16 cellular contexts compared by ENCODE assay signal in genomic region chr12:111427417-111428074, GRCh38. TPM values are rescaled to one million over a fixed set of nuclear protein-coding genes. Genes with fewer than 3 reads are reported as not detected.
A peak's percentile ranks its signal among the peaks of the same experiment; 100 is the strongest.
DNase-seq lines count a peak whose midpoint lies in the region; TF ChIP-seq lines count a peak whose summit lies in the region.
"Had no signal": no experiment of that assay in that cellular context is flagged by ENCODE, and none has a peak within 500 bp of the region (broad histone marks: within the 10 kb centered on the region; RNA-seq: fewer than 3 reads in every experiment).

No MANE protein-coding gene starts in this region.

- peak overlapping the region in 17 of 21 experiments; percentile 9 to 88 (median 66) for H3K27ac ChIP-seq in skin epidermis
- H3K27ac ChIP-seq: 22Rv1, VCaP had no signal

- no peaks in the 10 kb centered on the region for H3K9me3 Mint-ChIP-seq in T-helper 2 cell treated with Interferon-gamma antibody and Interleukin-4, amounts not matched to agents 5 μg/mL and 100 μg/mL, for 36 hours
- H3K9me3 Mint-ChIP-seq in IgD-negative memory B cell (no peaks in the 10 kb centered on the region), endothelial cell (ENCODE audit: unreplicated experiment) (no peaks in the 10 kb centered on the region)
- H3K9me3 Mint-ChIP-seq: activated T-cell treated with anti-CD3 and anti-CD28 coated beads, Interleukin-2, amount 50 U/mL, for 72 hours had no signal

- H3K4me1 Mint-ChIP-seq in T-helper 2 cell treated with Interferon-gamma antibody and Interleukin-4, amounts not matched to agents 5 μg/mL and 100 μg/mL, for 36 hours (ENCODE audit: low read depth), result peaks cover 71% of the 10 kb centered on the region
- H3K4me1 Mint-ChIP-seq in IgD-negative memory B cell (peaks cover 44 to 58% (median 49%) of the 10 kb centered on the region in 3 donors), endothelial cell (ENCODE audit: unreplicated experiment) (peaks cover 67% of the 10 kb centered on the region)

- peak overlapping the region; percentile 75 for H3K4me3 Mint-ChIP-seq in T-helper 2 cell treated with Interferon-gamma antibody and Interleukin-4, amounts not matched to agents 5 μg/mL and 100 μg/mL, for 36 hours
- H3K4me3 Mint-ChIP-seq in IgD-negative memory B cell, result peak overlapping the region in 3 of 4 donors; percentile 39 to 90 (median 87)
- no peak overlapping the region for H3K4me3 Mint-ChIP-seq in endothelial cell (ENCODE audit: unreplicated experiment)

- no peak for DNase-seq in T-helper 2 cell treated with Interferon-gamma antibody and Interleukin-4, amounts not matched to agents 5 μg/mL and 100 μg/mL, for 36 hours (ENCODE audit: low spot score)
- DNase-seq in T-helper 2 cell (no peak), endothelial cell (ENCODE audit: low spot score) (peak; percentile 2), posterior vena cava (ENCODE audit: low spot score) (no peak)
- no peak for DNase-seq in NK-92 treated with Interleukin-12 subunit alpha and Interleukin-12 subunit beta, amount 100 ng/mL, for 24 hours (lab: John Stamatoyannopoulos, UW)
- no peak for DNase-seq in activated CD8-positive, alpha-beta memory T cell treated with anti-CD3 and anti-CD28 coated beads, Interleukin-2, amount 50 U/mL, for 48 hours
- DNase-seq: activated T-cell treated with anti-CD3 and anti-CD28 coated beads, Interleukin-2, amount 50 U/mL, for 72 hours; body of pancreas; COR-L47; NCI-H1436; NCI-H345; SK-N-SH had no signal

- peak overlapping the region; percentile 84 for H3K27ac Mint-ChIP-seq in T-helper 2 cell treated with Interferon-gamma antibody and Interleukin-4, amounts not matched to agents 5 μg/mL and 100 μg/mL, for 36 hours
- H3K27ac Mint-ChIP-seq in IgD-negative memory B cell, result peak overlapping the region; percentile 94 to 99 (median 95)
- no peak overlapping the region for H3K27ac Mint-ChIP-seq in endothelial cell (ENCODE audit: unreplicated experiment)

- no peak overlapping the region for H3K4me3 ChIP-seq in skin epidermis
- H3K4me3 ChIP-seq: body of pancreas had no signal

- no peak for TF ChIP-seq CTCF in endothelial cell (IDR thresholded peaks at IDR 0.05; ENCODE audit: unreplicated experiment)

- H3K36me3 Mint-ChIP-seq in T-helper 2 cell treated with Interferon-gamma antibody and Interleukin-4, amounts not matched to agents 5 μg/mL and 100 μg/mL, for 36 hours (ENCODE audit: low read depth), result peaks cover 31% of the 10 kb centered on the region
- H3K36me3 Mint-ChIP-seq in IgD-negative memory B cell (no peaks in the 10 kb centered on the region), endothelial cell (ENCODE audit: low read depth, unreplicated experiment) (peaks cover 20% of the 10 kb centered on the region)

- intact Hi-C loops in posterior vena cava (cut with DNase I), result loop anchor here in 1 of 2 donors (2.0 kb wide), 2 partner anchors 25 to 31 kb away; no protein-coding TSS in a partner anchor

- no peaks in the 10 kb centered on the region for H3K27me3 Mint-ChIP-seq in T-helper 2 cell treated with Interferon-gamma antibody and Interleukin-4, amounts not matched to agents 5 μg/mL and 100 μg/mL, for 36 hours (ENCODE audit: low read depth)
- H3K27me3 Mint-ChIP-seq in IgD-negative memory B cell, result no peaks in the 10 kb centered on the region
- peaks cover 7% of the 10 kb centered on the region for H3K27me3 Mint-ChIP-seq in endothelial cell (ENCODE audit: unreplicated experiment)

RNA-seq across cellular contexts. Expression of gene SH2B3, which starts 21.8 kb away (rescaled TPM):
- polyA plus RNA-seq in IgD-negative memory B cell, result 10.3 TPM
- 93.7 TPM for total RNA-seq in endothelial cell (ENCODE audit: unreplicated experiment)
- total RNA-seq in posterior vena cava, result 10 to 100 TPM; 31.9 to 32.4 TPM

RNA-seq across cellular contexts. Expression of gene PHETA1, which starts 58.7 kb away (rescaled TPM):
- polyA plus RNA-seq in IgD-negative memory B cell, result 2.6 TPM
- 14.8 TPM for total RNA-seq in endothelial cell (ENCODE audit: unreplicated experiment)
- total RNA-seq in posterior vena cava, result 10 to 100 TPM in 1 of 2 donors, 1 to 10 TPM in 1; 8.3 to 10.2 TPM
